Comparison of ENCODE assay signal across 8 cellular contexts in genomic region chr15:83571820-83572707, GRCh38.
A peak's percentile ranks its signal among the peaks of the same experiment; 100 is the strongest.
DNase-seq lines count a peak whose midpoint lies in the region; ATAC-seq and TF ChIP-seq lines count a peak whose summit lies in the region.

No MANE protein-coding gene starts in this region.

- no peak overlapping the region for H3K4me3 Mint-ChIP-seq in activated naive CD4-positive, alpha-beta T cell treated with anti-CD3 and anti-CD28 coated beads, Interleukin-2, amount 10 ng/mL, durations not matched to agents 7 days and 5 days

- H3K4me1 ChIP-seq in RWPE2 (ENCODE audit: insufficient read depth, poor library complexity, severe bottlenecking) = no peaks in the 10 kb centered on the region
- H3K4me1 ChIP-seq in spleen = no peaks in the 10 kb centered on the region

- H3K27me3 ChIP-seq in RWPE2 (ENCODE audit: insufficient read depth, poor library complexity, severe bottlenecking) = no peaks in the 10 kb centered on the region
- peaks cover 0 to 22% (median 0%) of the 10 kb centered on the region in 7 donors for H3K27me3 ChIP-seq in spleen (replicated peaks in 1 of 7)

- no peak overlapping the region for H3K27ac Mint-ChIP-seq in activated naive CD4-positive, alpha-beta T cell treated with anti-CD3 and anti-CD28 coated beads, Interleukin-2, amount 10 ng/mL, durations not matched to agents 7 days and 5 days

- H3K4me1 Mint-ChIP-seq in activated naive CD4-positive, alpha-beta T cell treated with anti-CD3 and anti-CD28 coated beads, Interleukin-2, amount 10 ng/mL, durations not matched to agents 7 days and 5 days = no peaks in the 10 kb centered on the region

- CTCF ChIA-PET in activated naive CD4-positive, alpha-beta T cell treated with anti-CD3 and anti-CD28 coated beads, Interleukin-2, amount 10 ng/mL, durations not matched to agents 7 days and 5 days (lab: Charles Lee) = interaction anchor here (0.7 to 2.4 kb wide), 5 partner anchors 10 to 324 kb away, joined by 3 to 6 read pairs (median 4); no protein-coding TSS in a partner anchor

- 50 to 61% (median 53%) methylated on average over 10 of the region's 10 CpGs for WGBS in spleen, 5 donors

- no peaks in the 10 kb centered on the region for H3K36me3 ChIP-seq in RWPE2 (ENCODE audit: low read depth)
- no peaks in the 10 kb centered on the region for H3K36me3 ChIP-seq in spleen

- no peaks in the 10 kb centered on the region for H3K9me3 Mint-ChIP-seq in activated naive CD4-positive, alpha-beta T cell treated with anti-CD3 and anti-CD28 coated beads, Interleukin-2, amount 10 ng/mL, durations not matched to agents 7 days and 5 days

- H3K9me3 ChIP-seq in RWPE2 (ENCODE audit: severe bottlenecking) = no peaks in the 10 kb centered on the region
- H3K9me3 ChIP-seq in spleen = no peaks in the 10 kb centered on the region

- no peaks in the 10 kb centered on the region for H3K36me3 Mint-ChIP-seq in activated naive CD4-positive, alpha-beta T cell treated with anti-CD3 and anti-CD28 coated beads, Interleukin-2, amount 10 ng/mL, durations not matched to agents 7 days and 5 days

- H3K27ac ChIP-seq in RWPE2 (ENCODE audit: poor library complexity, severe bottlenecking) (no peak overlapping the region), spleen (no peak overlapping the region)

- no peak for TF ChIP-seq POLR2A in spleen (IDR thresholded peaks at IDR 0.05)

- peaks cover 4% of the 10 kb centered on the region for H3K27me3 Mint-ChIP-seq in activated naive CD4-positive, alpha-beta T cell treated with anti-CD3 and anti-CD28 coated beads, Interleukin-2, amount 10 ng/mL, durations not matched to agents 7 days and 5 days

- ATAC-seq in RWPE2 (ENCODE audit: low read depth) (no peak), GM21825 (IDR thresholded peaks at IDR 0.05; ENCODE audit: unreplicated experiment) (no peak), HG02938 (IDR thresholded peaks at IDR 0.05; ENCODE audit: unreplicated experiment) (no peak)

- TF ChIP-seq CTCF in RWPE2 (IDR thresholded peaks at IDR 0.05; ENCODE audit: poor library complexity, severe bottlenecking) (peak; percentile 96), fibroblast of villous mesenchyme (IDR thresholded peaks at IDR 0.05; ENCODE audit: insufficient read depth, low read depth, low read length) (peak; percentile 71), spleen (IDR thresholded peaks at IDR 0.05 in 8 of 11, conservative IDR thresholded peaks at IDR 0.05 in 3 of 11) (peak in 7 of 11 experiments; percentile 12 to 65 (median 44))

- intact Hi-C loops in spleen (cut with DNase I; ENCODE audit: low total_unique reads) = no loop called here

- DNase-seq in NCI-H524 (lab: John Stamatoyannopoulos, UW) (peak; percentile 2 to 41), NCI-H524 treated with DMSO at 0.1 percent for 48 hours (lab: John Stamatoyannopoulos, UW) (no peak), RWPE2 (ENCODE audit: low spot score) (no peak), fibroblast of villous mesenchyme (ENCODE audit: low read depth) (peak; percentile 34), spleen (no peak)
- DNase-seq in activated naive CD4-positive, alpha-beta T cell treated with anti-CD3 and anti-CD28 coated beads, Interleukin-2, amount 10 ng/mL, durations not matched to agents 7 days and 5 days = no peak

- H3K4me3 ChIP-seq in RWPE2 (ENCODE audit: severe bottlenecking) = no peak overlapping the region
- H3K4me3 ChIP-seq in fibroblast of villous mesenchyme (ENCODE audit: low read depth, low read length) = no peak overlapping the region
- no peak overlapping the region for H3K4me3 ChIP-seq in spleen

Comparison
In these comparisons a context has a peak if more than half of its experiments do, and no peak if none do; other contexts are left out.
1. DNase-seq: peak in NCI-H524 (2 of 2) and fibroblast of villous mesenchyme (single experiment); none in NCI-H524 treated with DMSO at 0.1 percent for 48 hours (single experiment), RWPE2 (single experiment), spleen (single experiment) and activated naive CD4-positive, alpha-beta T cell treated with anti-CD3 and anti-CD28 coated beads, Interleukin-2, amount 10 ng/mL, durations not matched to agents 7 days and 5 days (single experiment).
2. CTCF ChIP-seq: peak in every context shown above with its lines; median percentile 96 in RWPE2; 71 in fibroblast of villous mesenchyme; 44 in spleen.